In the genomic region with DNA sequence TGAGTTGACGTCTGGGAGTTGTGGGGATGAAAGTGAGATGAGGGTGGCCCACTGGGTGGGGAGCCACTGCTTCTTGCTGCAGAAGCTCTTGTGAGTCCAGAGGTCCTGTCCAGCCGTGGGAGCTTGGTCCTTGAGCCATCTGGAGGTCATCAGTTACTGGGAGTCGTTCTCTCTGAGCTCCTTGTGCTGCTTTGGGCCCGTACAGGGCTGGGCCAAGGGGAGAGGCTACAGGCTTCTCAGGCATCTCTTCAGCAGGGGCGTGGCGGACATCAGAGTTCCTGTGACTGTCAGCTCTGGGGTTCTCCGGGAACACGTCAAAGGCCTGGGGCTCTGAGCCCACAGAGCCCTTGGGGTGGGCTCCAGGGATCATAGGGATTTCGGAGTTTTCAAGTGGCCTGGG, we compare ENCODE assay signal across 24 cellular contexts. TPM values are rescaled to one million over a fixed set of nuclear protein-coding genes. Genes with fewer than 3 reads are reported as not detected.
"Had no signal": no experiment of that assay in that cellular context is flagged by ENCODE, and none has a peak within 500 bp of the region (broad histone marks: within the 10 kb centered on the region; RNA-seq: fewer than 3 reads in every experiment).

No MANE protein-coding gene starts in this region.

- H3K9me3 ChIP-seq: SJSA1 had no signal

- H3K27me3 ChIP-seq: brain microvascular endothelial cell, cardiac muscle cell, SJSA1 had no signal

- H3K27ac ChIP-seq: brain microvascular endothelial cell, cardiac muscle cell, KMS-11, SJSA1 had no signal

- H3K27ac Mint-ChIP-seq: activated CD8-positive, alpha-beta T cell treated with anti-CD3 and anti-CD28 coated beads for 36 hours; activated naive CD8-positive, alpha-beta T cell treated with anti-CD3 and anti-CD28 coated beads for 36 hours; IgD-negative memory B cell had no signal

- H3K4me2 ChIP-seq: KMS-11 had no signal

- DNase-seq: activated CD4-positive, alpha-beta T cell treated with anti-CD3 and anti-CD28 coated beads for 4 hours; activated CD8-positive, alpha-beta memory T cell treated with anti-CD3 and anti-CD28 coated beads, Interleukin-2, amount 50 U/mL, for 4 hours; activated CD8-positive, alpha-beta T cell treated with anti-CD3 and anti-CD28 coated beads for 36 hours; activated naive CD8-positive, alpha-beta T cell treated with anti-CD3 and anti-CD28 coated beads for 36 hours; brain microvascular endothelial cell; MV-4-11; NCI-H1105; NCI-H1436; NCI-H1694 treated with DMSO at 0.1 percent for 48 hours; NCI-H2081; NCI-H510A treated with DMSO at 0.1 percent for 48 hours; NCI-H69; NK-92 treated with Interleukin-12 subunit alpha and Interleukin-12 subunit beta, amount 100 ng/mL, for 24 hours; OCI-M1; Right ventricle myocardium superior; RPMI8226; SW 1271 had no signal

- H3K4me3 Mint-ChIP-seq: activated CD8-positive, alpha-beta T cell treated with anti-CD3 and anti-CD28 coated beads for 36 hours; activated naive CD8-positive, alpha-beta T cell treated with anti-CD3 and anti-CD28 coated beads for 36 hours had no signal

- H3K9ac ChIP-seq: KMS-11 had no signal

- H3K36me3 Mint-ChIP-seq: IgD-negative memory B cell had no signal

- H3K36me3 ChIP-seq: cardiac muscle cell, SJSA1 had no signal

- H3K9me3 Mint-ChIP-seq: activated CD8-positive, alpha-beta T cell treated with anti-CD3 and anti-CD28 coated beads for 36 hours; activated naive CD8-positive, alpha-beta T cell treated with anti-CD3 and anti-CD28 coated beads for 36 hours; IgD-negative memory B cell had no signal

- H3K4me3 ChIP-seq: cardiac muscle cell, SJSA1 had no signal

- ATAC-seq: activated CD4-positive, CD25-positive, alpha-beta regulatory T cell treated with anti-CD3 and anti-CD28 coated beads, Interleukin-2, amount 50 U/mL, for 24 hours; activated CD8-positive, alpha-beta T cell treated with anti-CD3 and anti-CD28 coated beads for 36 hours; Panc1; SK-N-SH treated with all-trans-retinoic acid at 6 μM for 48 hours had no signal

- H3K27me3 Mint-ChIP-seq: activated CD8-positive, alpha-beta T cell treated with anti-CD3 and anti-CD28 coated beads for 36 hours; activated naive CD8-positive, alpha-beta T cell treated with anti-CD3 and anti-CD28 coated beads for 36 hours had no signal

RNA-seq across cellular contexts. Expression of a gene that starts 47.0 kb away (rescaled TPM):
- polyA plus RNA-seq: IgD-negative memory B cell had no signal
